Comparison of ENCODE assay signal across 9 cellular contexts in genomic region chr3:157493627-157494550, GRCh38. TPM values are rescaled to one million over a fixed set of nuclear protein-coding genes. Genes with fewer than 3 reads are reported as not detected.
A peak's percentile ranks its signal among the peaks of the same experiment; 100 is the strongest.
DNase-seq lines count a peak whose midpoint lies in the region; ATAC-seq and TF ChIP-seq lines count a peak whose summit lies in the region.
"Had no signal": no experiment of that assay in that cellular context is flagged by ENCODE, and none has a peak within 500 bp of the region (broad histone marks: within the 10 kb centered on the region; RNA-seq: fewer than 3 reads in every experiment).

No MANE protein-coding gene starts in this region.

- H3K4me3 Mint-ChIP-seq in MCF 10A (ENCODE audit: unreplicated experiment) = no peak overlapping the region
- no peak overlapping the region for H3K4me3 Mint-ChIP-seq in stimulated activated naive CD8-positive, alpha-beta T cell treated with anti-CD3 and anti-CD28 coated beads, Interleukin-15, amount 100 ng/mL, for 72 hours
- H3K4me3 Mint-ChIP-seq: activated naive CD8-positive, alpha-beta T cell had no signal

- WGBS in liver = 83% methylated on average over 5 of the region's 5 CpGs

- TF ChIP-seq CTCF in MCF 10A (IDR thresholded peaks at IDR 0.05; ENCODE audit: unreplicated experiment) = peak; percentile 59
- TF ChIP-seq CTCF in liver (IDR thresholded peaks at IDR 0.05; ENCODE audit: low read depth, low read length, missing input control) = peak; percentile 49

- no peaks in the 10 kb centered on the region for H3K27me3 ChIP-seq in liver (ENCODE audit: control insufficient read depth in 4 of 4, insufficient read depth in 4 of 4, low read length in 3 of 4)

- CTCF ChIA-PET in MCF 10A (lab: Yijun Ruan, JAX) = interaction anchor here (0.5 to 11.6 kb wide), 33 partner anchors 11 to 1349 kb away, joined by 3 to 282 read pairs (median 4); partner anchors contain the start of gene PTX3

- peaks cover 13% of the 10 kb centered on the region for H3K4me1 Mint-ChIP-seq in MCF 10A (ENCODE audit: insufficient read depth, unreplicated experiment)
- no peaks in the 10 kb centered on the region for H3K4me1 Mint-ChIP-seq in stimulated activated naive CD8-positive, alpha-beta T cell treated with anti-CD3 and anti-CD28 coated beads, Interleukin-15, amount 100 ng/mL, for 72 hours

- ATAC-seq in Right ventricle myocardium inferior (peak; percentile 26), HG02938 (IDR thresholded peaks at IDR 0.05; ENCODE audit: unreplicated experiment) (no peak)
- ATAC-seq in stimulated activated naive CD8-positive, alpha-beta T cell treated with anti-CD3 and anti-CD28 coated beads, Interleukin-15, amount 100 ng/mL, for 72 hours = no peak

- no peaks in the 10 kb centered on the region for H3K27me3 Mint-ChIP-seq in MCF 10A (ENCODE audit: insufficient read depth, unreplicated experiment)
- peaks cover 38% of the 10 kb centered on the region for H3K27me3 Mint-ChIP-seq in stimulated activated naive CD8-positive, alpha-beta T cell treated with anti-CD3 and anti-CD28 coated beads, Interleukin-15, amount 100 ng/mL, for 72 hours

- H3K27ac Mint-ChIP-seq in MCF 10A (ENCODE audit: low read depth, unreplicated experiment) = no peak overlapping the region
- no peak overlapping the region for H3K27ac Mint-ChIP-seq in stimulated activated naive CD8-positive, alpha-beta T cell treated with anti-CD3 and anti-CD28 coated beads, Interleukin-15, amount 100 ng/mL, for 72 hours
- H3K27ac Mint-ChIP-seq: activated naive CD8-positive, alpha-beta T cell had no signal

- H3K9me3 ChIP-seq in liver (ENCODE audit: control insufficient read depth in 4 of 4, low read length in 3 of 4) = no peaks in the 10 kb centered on the region

- no peaks in the 10 kb centered on the region for H3K4me1 ChIP-seq in liver (ENCODE audit: control insufficient read depth in 4 of 4, insufficient read depth in 4 of 4, low read length in 3 of 4)

- BruUV-seq in MCF 10A (replicated peaks; lab: Mats Ljungman, UMichigan) = no TSS peak

- TF ChIP-seq RAD21 in liver (IDR thresholded peaks at IDR 0.05) = peak; percentile 74 to 76

- H3K9me3 Mint-ChIP-seq in MCF 10A (ENCODE audit: unreplicated experiment) = no peaks in the 10 kb centered on the region
- no peaks in the 10 kb centered on the region for H3K9me3 Mint-ChIP-seq in stimulated activated naive CD8-positive, alpha-beta T cell treated with anti-CD3 and anti-CD28 coated beads, Interleukin-15, amount 100 ng/mL, for 72 hours

- POLR2A ChIA-PET in MCF 10A (lab: Yijun Ruan, JAX) = interaction anchor here (1.2 kb wide), 1 partner anchor 290 kb away, joined by 4 read pairs; no protein-coding TSS in a partner anchor

- no peaks in the 10 kb centered on the region for H3K36me3 Mint-ChIP-seq in MCF 10A (ENCODE audit: insufficient read depth, unreplicated experiment)
- H3K36me3 Mint-ChIP-seq: activated naive CD8-positive, alpha-beta T cell had no signal

- no peak overlapping the region for H3K27ac ChIP-seq in liver (ENCODE audit: low read depth in 1 of 2, low read length in 2 of 2)

- no peak for DNase-seq in Right ventricle myocardium inferior (ENCODE audit: missing footprints)
- no peak for DNase-seq in cardiac septum (ENCODE audit: low spot score)
- DNase-seq in NCI-H2171 (lab: John Stamatoyannopoulos, UW) = peak; percentile 48
- peak; percentile 70 for DNase-seq in MCF 10A (ENCODE audit: unreplicated experiment)
- DNase-seq in activated gamma-delta T cell (lab: John Stamatoyannopoulos, UW) = no peak
- no peak for DNase-seq in stimulated activated naive CD8-positive, alpha-beta T cell treated with anti-CD3 and anti-CD28 coated beads, Interleukin-15, amount 100 ng/mL, for 72 hours

- H3K36me3 ChIP-seq in liver (ENCODE audit: control insufficient read depth in 4 of 4, insufficient read depth in 3 of 4, low read depth in 1 of 4, low read length in 3 of 4) = no peaks in the 10 kb centered on the region

- H3K9ac ChIP-seq in liver (ENCODE audit: low read depth in 1 of 2, low read length in 2 of 2) = no peak overlapping the region

- intact Hi-C loops in Right ventricle myocardium inferior (cut with DNase I) (loop anchor here (2.0 kb wide), 1 partner anchor 289 kb away; no protein-coding TSS in a partner anchor), cardiac septum (cut with DNase I) (loop anchor here (2.0 kb wide), 1 partner anchor 289 kb away; no protein-coding TSS in a partner anchor), MCF 10A (cut with micrococcal nuclease) (loop anchor here (1.0 kb wide), 2 partner anchors 47 to 290 kb away; no protein-coding TSS in a partner anchor)

- no peak overlapping the region for H3K4me3 ChIP-seq in liver (ENCODE audit: low read depth in 1 of 3, low read length in 3 of 3)

TF ChIP-seq in liver, 16 proteins besides CTCF, POLR2A, EP300 and RAD21:
- TF ChIP-seq GABPA (IDR thresholded peaks at IDR 0.05 in 1 of 2, conservative IDR thresholded peaks at IDR 0.05 in 1 of 2) (no peak), JUND (IDR thresholded peaks at IDR 0.05) (no peak), TAF1 (conservative IDR thresholded peaks at IDR 0.05) (no peak), EGR1 (IDR thresholded peaks at IDR 0.05; ENCODE audit: low read depth in 2 of 2) (no peak), NR2F2 (IDR thresholded peaks at IDR 0.05) (no peak), FOXA1 (IDR thresholded peaks at IDR 0.05) (no peak), SP1 (IDR thresholded peaks at IDR 0.05) (no peak), ZBTB33 (IDR thresholded peaks at IDR 0.05) (no peak), RXRA (IDR thresholded peaks at IDR 0.05) (no peak), HNF4G (IDR thresholded peaks at IDR 0.05) (no peak), YY1 (IDR thresholded peaks at IDR 0.05) (no peak), FOXA2 (IDR thresholded peaks at IDR 0.05) (no peak), HNF4A (conservative IDR thresholded peaks at IDR 0.05) (no peak), MAX (IDR thresholded peaks at IDR 0.05) (no peak)
- TF ChIP-seq, protein P1, sequence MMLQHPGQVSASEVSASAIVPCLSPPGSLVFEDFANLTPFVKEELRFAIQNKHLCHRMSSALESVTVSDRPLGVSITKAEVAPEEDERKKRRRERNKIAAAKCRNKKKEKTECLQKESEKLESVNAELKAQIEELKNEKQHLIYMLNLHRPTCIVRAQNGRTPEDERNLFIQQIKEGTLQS (IDR thresholded peaks at IDR 0.05) = no peak
- TF ChIP-seq, protein P2, sequence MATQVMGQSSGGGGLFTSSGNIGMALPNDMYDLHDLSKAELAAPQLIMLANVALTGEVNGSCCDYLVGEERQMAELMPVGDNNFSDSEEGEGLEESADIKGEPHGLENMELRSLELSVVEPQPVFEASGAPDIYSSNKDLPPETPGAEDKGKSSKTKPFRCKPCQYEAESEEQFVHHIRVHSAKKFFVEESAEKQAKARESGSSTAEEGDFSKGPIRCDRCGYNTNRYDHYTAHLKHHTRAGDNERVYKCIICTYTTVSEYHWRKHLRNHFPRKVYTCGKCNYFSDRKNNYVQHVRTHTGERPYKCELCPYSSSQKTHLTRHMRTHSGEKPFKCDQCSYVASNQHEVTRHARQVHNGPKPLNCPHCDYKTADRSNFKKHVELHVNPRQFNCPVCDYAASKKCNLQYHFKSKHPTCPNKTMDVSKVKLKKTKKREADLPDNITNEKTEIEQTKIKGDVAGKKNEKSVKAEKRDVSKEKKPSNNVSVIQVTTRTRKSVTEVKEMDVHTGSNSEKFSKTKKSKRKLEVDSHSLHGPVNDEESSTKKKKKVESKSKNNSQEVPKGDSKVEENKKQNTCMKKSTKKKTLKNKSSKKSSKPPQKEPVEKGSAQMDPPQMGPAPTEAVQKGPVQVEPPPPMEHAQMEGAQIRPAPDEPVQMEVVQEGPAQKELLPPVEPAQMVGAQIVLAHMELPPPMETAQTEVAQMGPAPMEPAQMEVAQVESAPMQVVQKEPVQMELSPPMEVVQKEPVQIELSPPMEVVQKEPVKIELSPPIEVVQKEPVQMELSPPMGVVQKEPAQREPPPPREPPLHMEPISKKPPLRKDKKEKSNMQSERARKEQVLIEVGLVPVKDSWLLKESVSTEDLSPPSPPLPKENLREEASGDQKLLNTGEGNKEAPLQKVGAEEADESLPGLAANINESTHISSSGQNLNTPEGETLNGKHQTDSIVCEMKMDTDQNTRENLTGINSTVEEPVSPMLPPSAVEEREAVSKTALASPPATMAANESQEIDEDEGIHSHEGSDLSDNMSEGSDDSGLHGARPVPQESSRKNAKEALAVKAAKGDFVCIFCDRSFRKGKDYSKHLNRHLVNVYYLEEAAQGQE (IDR thresholded peaks at IDR 0.05) = no peak

RNA-seq across cellular contexts. Expression of gene VEPH1, which starts 9.3 kb away (rescaled TPM):
- total RNA-seq in Right ventricle myocardium inferior (0.41 TPM), cardiac septum (0.78 TPM), MCF 10A (2022) (2.4 TPM in 2 replicates), liver (1 to 10 TPM in 1 of 2 donors, under 1 TPM in 1; 0.65 to 1.7 TPM)
- polyA plus RNA-seq in liver = 1 to 10 TPM in 1 of 2 donors, under 1 TPM in 1; 0.60 to 3.3 TPM

RNA-seq across cellular contexts. Expression of gene PTX3, which starts 57.2 kb away (rescaled TPM):
- total RNA-seq in Right ventricle myocardium inferior = 0.16 TPM
- 2.2 TPM for total RNA-seq in cardiac septum
- 159 and 217 TPM in 2 replicates for total RNA-seq in MCF 10A (2022)
- under 1 TPM; 0.17 to 0.28 TPM for total RNA-seq in liver
- under 1 TPM in 1 of 2 donors, not detected in 1; 0.66 TPM for polyA plus RNA-seq in liver

Comparison
In these comparisons a context has a peak if more than half of its experiments do, and no peak if none do; other contexts are left out.
1. DNase-seq: peak in NCI-H2171 (single experiment) and MCF 10A (single experiment); none in Right ventricle myocardium inferior (single experiment), cardiac septum (single experiment), activated gamma-delta T cell (single experiment) and stimulated activated naive CD8-positive, alpha-beta T cell treated with anti-CD3 and anti-CD28 coated beads, Interleukin-15, amount 100 ng/mL, for 72 hours (0 of 2).
2. RNA of gene PTX3, which starts 57.2 kb away (total RNA-seq): 159 to 217 TPM in MCF 10A; 2.2 TPM in cardiac septum (single experiment), 0.17 to 0.28 TPM in liver and 0.16 TPM in Right ventricle myocardium inferior (single experiment); every median in the first group is over 10 times any median in the second.